8 cellular contexts compared by ENCODE assay signal in genomic region chr10:100346351-100346764, GRCh38. TPM values are rescaled to one million over a fixed set of nuclear protein-coding genes. Genes with fewer than 3 reads are reported as not detected.
DNase-seq lines count a peak whose midpoint lies in the region; ATAC-seq and TF ChIP-seq lines count a peak whose summit lies in the region.

No MANE protein-coding gene starts in this region.

- TF ChIP-seq POLR2A in upper lobe of left lung (IDR thresholded peaks at IDR 0.05): no peak

- DNase-seq in DMS 273 (lab: John Stamatoyannopoulos, UW; ENCODE audit: unreplicated experiment) (peak; percentile 88), SJCRH30 (peak; percentile 84 to 88), cardiac septum (ENCODE audit: low spot score) (peak; percentile 81), pons (ENCODE audit: low spot score) (peak; percentile 83), upper lobe of left lung (peak; percentile 76 to 93)
- peak; percentile 88 for DNase-seq in activated naive CD8-positive, alpha-beta T cell treated with anti-CD3 and anti-CD28 coated beads for 36 hours

- no peak for TF ChIP-seq EP300 in upper lobe of left lung (IDR thresholded peaks at IDR 0.05)

- H3K27me3 ChIP-seq in HUES6 (ENCODE audit: control insufficient read depth, insufficient read depth, low read length): no peaks in the 10 kb centered on the region
- no peaks in the 10 kb centered on the region; the same call in 1 of the 2 replicates for H3K27me3 ChIP-seq in SJCRH30
- no peaks in the 10 kb centered on the region for H3K27me3 ChIP-seq in upper lobe of left lung

- peaks cover 41% of the 10 kb centered on the region for H3K36me3 Mint-ChIP-seq in activated naive CD8-positive, alpha-beta T cell treated with anti-CD3 and anti-CD28 coated beads for 36 hours

- H3K27ac ChIP-seq in HUES6 (ENCODE audit: low read depth, low read length) (peak overlapping the region; percentile 52), SJCRH30 (peak overlapping the region; percentile 79), upper lobe of left lung (peak overlapping the region; percentile 23 to 93 (median 60))

- H3K4me1 ChIP-seq in HUES6 (ENCODE audit: control insufficient read depth, insufficient read depth, low read length) (peaks cover 39% of the 10 kb centered on the region), SJCRH30 (peaks cover 22% of the 10 kb centered on the region), upper lobe of left lung (peaks cover 14 to 46% (median 18%) of the 10 kb centered on the region in 4 donors)

- peak overlapping the region; percentile 95 for H3K4me3 Mint-ChIP-seq in activated naive CD8-positive, alpha-beta T cell treated with anti-CD3 and anti-CD28 coated beads for 36 hours

- peak; percentile 47 for ATAC-seq in GM21381 (IDR thresholded peaks at IDR 0.05; ENCODE audit: unreplicated experiment)
- ATAC-seq in upper lobe of left lung (ENCODE audit: low FRiP score in 2 of 2): peak; percentile 74 to 81

- H3K4me1 Mint-ChIP-seq in activated naive CD8-positive, alpha-beta T cell treated with anti-CD3 and anti-CD28 coated beads for 36 hours: peaks cover 49% of the 10 kb centered on the region

- H3K9me3 ChIP-seq in HUES6 (ENCODE audit: control insufficient read depth, insufficient read depth, low read depth, low read length) (no peaks in the 10 kb centered on the region), SJCRH30 (replicated peaks) (no peaks in the 10 kb centered on the region), upper lobe of left lung (no peaks in the 10 kb centered on the region)

- H3K36me3 ChIP-seq in HUES6 (ENCODE audit: control insufficient read depth, insufficient read depth, low read length): peaks cover 41% of the 10 kb centered on the region
- H3K36me3 ChIP-seq in SJCRH30: peaks cover 35% of the 10 kb centered on the region
- peaks cover 0 to 8% (median 0%) of the 10 kb centered on the region in 4 donors for H3K36me3 ChIP-seq in upper lobe of left lung

- H3K27me3 Mint-ChIP-seq in activated naive CD8-positive, alpha-beta T cell treated with anti-CD3 and anti-CD28 coated beads for 36 hours: no peaks in the 10 kb centered on the region

- H3K4me3 ChIP-seq in HUES6 (ENCODE audit: low read depth, low read length) (peak overlapping the region; percentile 90), SJCRH30 (peak overlapping the region; percentile 88), upper lobe of left lung (peak overlapping the region; percentile 53 to 75 (median 74))

- TF ChIP-seq CTCF in upper lobe of left lung (IDR thresholded peaks at IDR 0.05): no peak

- intact Hi-C loops in cardiac septum (cut with DNase I): loop anchor here (2.0 to 10.0 kb wide), 2 partner anchors 26 to 168 kb away; partner anchors contain the start of gene SEC31B

- peak overlapping the region; percentile 54 for H3K9ac ChIP-seq in HUES6 (ENCODE audit: low read length)

- peak overlapping the region; percentile 89 for H3K27ac Mint-ChIP-seq in activated naive CD8-positive, alpha-beta T cell treated with anti-CD3 and anti-CD28 coated beads for 36 hours

- no peaks in the 10 kb centered on the region for H3K9me3 Mint-ChIP-seq in activated naive CD8-positive, alpha-beta T cell treated with anti-CD3 and anti-CD28 coated beads for 36 hours

- 0% methylated on average over 1 to 14 of the region's 36 CpGs for WGBS in upper lobe of left lung, 2 donors

RNA-seq across cellular contexts. Expression of gene SCD, which starts 0.7 kb away (rescaled TPM):
- 421 and 427 TPM in 2 replicates for total RNA-seq in SJCRH30 (2014; rRNA removed; shearing (Covaris generic))
- total RNA-seq in activated naive CD8-positive, alpha-beta T cell treated with anti-CD3 and anti-CD28 coated beads for 36 hours: 100 to 1,000 TPM; 231 to 232 TPM
- total RNA-seq in cardiac septum (16.8 TPM), upper lobe of left lung (100 to 1,000 TPM; 108 to 464 (median 251) TPM)

RNA-seq across cellular contexts. Expression of gene PKD2L1, which starts 16.3 kb away (rescaled TPM):
- not detected in 2 replicates for total RNA-seq in SJCRH30 (2014; rRNA removed; shearing (Covaris generic))
- total RNA-seq in activated naive CD8-positive, alpha-beta T cell treated with anti-CD3 and anti-CD28 coated beads for 36 hours: not detected
- total RNA-seq in cardiac septum (not detected), upper lobe of left lung (1 to 10 TPM in 5 of 6 donors, under 1 TPM in 1; 0.61 to 8.4 (median 2.0) TPM)

RNA-seq across cellular contexts. Expression of gene BLOC1S2, which starts 59.9 kb away (rescaled TPM):
- 55.5 and 59.7 TPM in 2 replicates for total RNA-seq in SJCRH30 (2014; rRNA removed; shearing (Covaris generic))
- 10 to 100 TPM; 57.1 to 62.6 TPM for total RNA-seq in activated naive CD8-positive, alpha-beta T cell treated with anti-CD3 and anti-CD28 coated beads for 36 hours
- 27.8 TPM for total RNA-seq in cardiac septum
- total RNA-seq in upper lobe of left lung: 10 to 100 TPM; 25.1 to 51.2 (median 38.5) TPM

Comparison
In these comparisons a context has a peak if more than half of its experiments do, and no peak if none do; other contexts are left out.
1. Peak in every context shown above with its lines: DNase-seq, ATAC-seq, H3K4me3 ChIP-seq and H3K27ac ChIP-seq.